Comparison of ENCODE assay signal across 8 cellular contexts in genomic region chr1:146051452-146051852, GRCh38. TPM values are rescaled to one million over a fixed set of nuclear protein-coding genes. Genes with fewer than 3 reads are reported as not detected.
DNase-seq lines count a peak whose midpoint lies in the region; ATAC-seq and TF ChIP-seq lines count a peak whose summit lies in the region.

No MANE protein-coding gene starts in this region.

- H3K4me1 ChIP-seq in GM23338 (ENCODE audit: insufficient read depth) (no peaks in the 10 kb centered on the region), skeletal muscle satellite cell (ENCODE audit: control insufficient read depth, insufficient read depth, low read length) (no peaks in the 10 kb centered on the region)

- H3K27me3 ChIP-seq in GM23338 (ENCODE audit: insufficient read depth) (no peaks in the 10 kb centered on the region), WERI-Rb-1 (ENCODE audit: insufficient read depth, low read depth, severe bottlenecking) (no peaks in the 10 kb centered on the region), skeletal muscle satellite cell (ENCODE audit: control insufficient read depth, insufficient read depth, low read length) (no peaks in the 10 kb centered on the region)

- DNase-seq in GM23338 (ENCODE audit: low spot score) (no peak), WERI-Rb-1 (peak; percentile 43), Right ventricle myocardium superior (peak; percentile 17), dermis blood vessel endothelial cell (no peak), HCEC 1CT (no peak)
- no peak for DNase-seq in activated effector memory CD4-positive, alpha-beta T cell treated with Interleukin-2 at 50 U/mL for 16 hours

- H3K4me3 Mint-ChIP-seq in GM23338: peak overlapping the region; percentile 77

- H3K9me3 ChIP-seq in WERI-Rb-1 (ENCODE audit: severe bottlenecking) (no peaks in the 10 kb centered on the region), skeletal muscle satellite cell (replicated peaks; ENCODE audit: low read length) (no peaks in the 10 kb centered on the region)

- peak; percentile 55 for ATAC-seq in GM23338
- peak; percentile 53 for ATAC-seq in Right ventricle myocardium superior (ENCODE audit: poor library complexity)
- ATAC-seq in GM19351 (IDR thresholded peaks at IDR 0.05; ENCODE audit: unreplicated experiment): no peak

- H3K36me3 Mint-ChIP-seq in GM23338 (ENCODE audit: low read depth): no peaks in the 10 kb centered on the region

- no peaks in the 10 kb centered on the region for H3K9me2 ChIP-seq in GM23338 (ENCODE audit: insufficient read depth)

- H2AFZ ChIP-seq in GM23338: no peak overlapping the region

- H3K27ac ChIP-seq in GM23338 (ENCODE audit: low read depth) (peak overlapping the region; percentile 90), WERI-Rb-1 (peak overlapping the region; percentile 76)

- H3K4me2 ChIP-seq in GM23338 (peak overlapping the region; percentile 67), skeletal muscle satellite cell (ENCODE audit: low read length) (peak overlapping the region; percentile 74)

- H3F3A ChIP-seq in GM23338 (replicated peaks; ENCODE audit: low read depth): 0 out of 2 replicates have a peak, but pooled peaks cover 3% of the 10 kb centered on the region

- H3K79me2 ChIP-seq in GM23338 (replicated peaks; ENCODE audit: insufficient read depth): no peaks in the 10 kb centered on the region

- peaks cover 8% of the 10 kb centered on the region for H3K27me3 Mint-ChIP-seq in GM23338 (ENCODE audit: insufficient read depth, low read depth, poor library complexity)

- TF ChIP-seq CTCF in GM23338 (conservative IDR thresholded peaks at IDR 0.05; ENCODE audit: low read depth in 2 of 2) (no peak), WERI-Rb-1 (IDR thresholded peaks at IDR 0.05; ENCODE audit: low read depth, low read length) (no peak)

- H3K9ac ChIP-seq in skeletal muscle satellite cell (ENCODE audit: low read depth, low read length): no peak overlapping the region

- H3K9me3 Mint-ChIP-seq in GM23338: no peaks in the 10 kb centered on the region; the same call in 2 of the 3 replicates

- intact Hi-C loops in Right ventricle myocardium superior (cut with DNase I): no loop called here

- peaks cover 4% of the 10 kb centered on the region for H3K4me1 Mint-ChIP-seq in GM23338

- H4K20me1 ChIP-seq in GM23338 (replicated peaks; ENCODE audit: insufficient read depth): no peaks in the 10 kb centered on the region

- H3K4me3 ChIP-seq in GM23338: peak overlapping the region; percentile 48
- H3K4me3 ChIP-seq in WERI-Rb-1 (ENCODE audit: low read depth, low read length): peak overlapping the region; percentile 26
- no peak overlapping the region for H3K4me3 ChIP-seq in skeletal muscle satellite cell (ENCODE audit: low read length)

- no peaks in the 10 kb centered on the region for H3K36me3 ChIP-seq in GM23338 (ENCODE audit: insufficient read depth)
- H3K36me3 ChIP-seq in WERI-Rb-1: no peaks in the 10 kb centered on the region
- no peaks in the 10 kb centered on the region for H3K36me3 ChIP-seq in skeletal muscle satellite cell (ENCODE audit: insufficient read depth, low read length)

- H3K27ac Mint-ChIP-seq in GM23338: peak overlapping the region; percentile 100

TF ChIP-seq in GM23338, 12 proteins besides CTCF, POLR2A, EP300 and RAD21:
- TF ChIP-seq ZNF114 (CRISPR knock-in tag; IDR thresholded peaks at IDR 0.05) (no peak), CREB1 (CRISPR knock-in tag; IDR thresholded peaks at IDR 0.05; ENCODE audit: low read depth) (no peak), POLR2AphosphoS5 (IDR thresholded peaks at IDR 0.05; ENCODE audit: low read depth) (no peak), EZH2 (IDR thresholded peaks at IDR 0.05; ENCODE audit: low read depth, unreplicated experiment) (no peak), STAT1 (IDR thresholded peaks at IDR 0.05; ENCODE audit: unreplicated experiment) (no peak), NANOG (IDR thresholded peaks at IDR 0.05; ENCODE audit: borderline replicate concordance) (no peak), JUNB (IDR thresholded peaks at IDR 0.05; ENCODE audit: unreplicated experiment) (no peak), EZH2phosphoT487 (IDR thresholded peaks at IDR 0.05; ENCODE audit: unreplicated experiment) (no peak)
- TF ChIP-seq, protein P1, sequence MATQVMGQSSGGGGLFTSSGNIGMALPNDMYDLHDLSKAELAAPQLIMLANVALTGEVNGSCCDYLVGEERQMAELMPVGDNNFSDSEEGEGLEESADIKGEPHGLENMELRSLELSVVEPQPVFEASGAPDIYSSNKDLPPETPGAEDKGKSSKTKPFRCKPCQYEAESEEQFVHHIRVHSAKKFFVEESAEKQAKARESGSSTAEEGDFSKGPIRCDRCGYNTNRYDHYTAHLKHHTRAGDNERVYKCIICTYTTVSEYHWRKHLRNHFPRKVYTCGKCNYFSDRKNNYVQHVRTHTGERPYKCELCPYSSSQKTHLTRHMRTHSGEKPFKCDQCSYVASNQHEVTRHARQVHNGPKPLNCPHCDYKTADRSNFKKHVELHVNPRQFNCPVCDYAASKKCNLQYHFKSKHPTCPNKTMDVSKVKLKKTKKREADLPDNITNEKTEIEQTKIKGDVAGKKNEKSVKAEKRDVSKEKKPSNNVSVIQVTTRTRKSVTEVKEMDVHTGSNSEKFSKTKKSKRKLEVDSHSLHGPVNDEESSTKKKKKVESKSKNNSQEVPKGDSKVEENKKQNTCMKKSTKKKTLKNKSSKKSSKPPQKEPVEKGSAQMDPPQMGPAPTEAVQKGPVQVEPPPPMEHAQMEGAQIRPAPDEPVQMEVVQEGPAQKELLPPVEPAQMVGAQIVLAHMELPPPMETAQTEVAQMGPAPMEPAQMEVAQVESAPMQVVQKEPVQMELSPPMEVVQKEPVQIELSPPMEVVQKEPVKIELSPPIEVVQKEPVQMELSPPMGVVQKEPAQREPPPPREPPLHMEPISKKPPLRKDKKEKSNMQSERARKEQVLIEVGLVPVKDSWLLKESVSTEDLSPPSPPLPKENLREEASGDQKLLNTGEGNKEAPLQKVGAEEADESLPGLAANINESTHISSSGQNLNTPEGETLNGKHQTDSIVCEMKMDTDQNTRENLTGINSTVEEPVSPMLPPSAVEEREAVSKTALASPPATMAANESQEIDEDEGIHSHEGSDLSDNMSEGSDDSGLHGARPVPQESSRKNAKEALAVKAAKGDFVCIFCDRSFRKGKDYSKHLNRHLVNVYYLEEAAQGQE (IDR thresholded peaks at IDR 0.05; ENCODE audit: unreplicated experiment): no peak
- TF ChIP-seq, protein P2, sequence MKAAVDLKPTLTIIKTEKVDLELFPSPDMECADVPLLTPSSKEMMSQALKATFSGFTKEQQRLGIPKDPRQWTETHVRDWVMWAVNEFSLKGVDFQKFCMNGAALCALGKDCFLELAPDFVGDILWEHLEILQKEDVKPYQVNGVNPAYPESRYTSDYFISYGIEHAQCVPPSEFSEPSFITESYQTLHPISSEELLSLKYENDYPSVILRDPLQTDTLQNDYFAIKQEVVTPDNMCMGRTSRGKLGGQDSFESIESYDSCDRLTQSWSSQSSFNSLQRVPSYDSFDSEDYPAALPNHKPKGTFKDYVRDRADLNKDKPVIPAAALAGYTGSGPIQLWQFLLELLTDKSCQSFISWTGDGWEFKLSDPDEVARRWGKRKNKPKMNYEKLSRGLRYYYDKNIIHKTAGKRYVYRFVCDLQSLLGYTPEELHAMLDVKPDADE (IDR thresholded peaks at IDR 0.05): no peak

RNA-seq across cellular contexts. Expression of gene HJV, which starts 29.9 kb away (rescaled TPM):
- total RNA-seq in GM23338 (2014; rRNA removed; shearing (Covaris generic)): 0.23 and 0.42 TPM in 2 replicates
- 0.45 and 0.99 TPM in 2 replicates for polyA plus RNA-seq in GM23338 (2016; fragmentation: Nextera tagmentation; extraction: Ambion mirVana)
- total RNA-seq in Right ventricle myocardium superior (88.1 TPM), dermis blood vessel endothelial cell (not detected in 2 replicates)
- 2.2 TPM in 1 of 2 replicates, not detected in the other for total RNA-seq in skeletal muscle satellite cell (2012; rRNA removed)

RNA-seq across cellular contexts. Expression of gene TXNIP, which starts 55.1 kb away (rescaled TPM):
- total RNA-seq in GM23338 (2014; rRNA removed; shearing (Covaris generic)): 29.1 and 31.5 TPM in 2 replicates
- 19.5 and 22.8 TPM in 2 replicates for polyA plus RNA-seq in GM23338 (2016; fragmentation: Nextera tagmentation; extraction: Ambion mirVana)
- 980 TPM for total RNA-seq in Right ventricle myocardium superior
- total RNA-seq in skeletal muscle satellite cell (2012; rRNA removed): 139 and 159 TPM in 2 replicates
- total RNA-seq in dermis blood vessel endothelial cell: 108 and 151 TPM in 2 replicates

Comparison
In these comparisons a context has a peak if more than half of its experiments do, and no peak if none do; other contexts are left out.
1. DNase-seq: peak in WERI-Rb-1 (single experiment) and Right ventricle myocardium superior (single experiment); none in GM23338 (single experiment), activated effector memory CD4-positive, alpha-beta T cell treated with Interleukin-2 at 50 U/mL for 16 hours (single experiment), dermis blood vessel endothelial cell (single experiment) and HCEC 1CT (single experiment).
2. RNA of gene HJV, which starts 29.9 kb away (total RNA-seq): 88.1 TPM in Right ventricle myocardium superior (single experiment); 0.23 to 0.42 TPM in GM23338 and not detected in dermis blood vessel endothelial cell; every median in the first group is over 10 times any median in the second.